ENCODE assay signal across 24 cellular contexts in the genomic region with DNA sequence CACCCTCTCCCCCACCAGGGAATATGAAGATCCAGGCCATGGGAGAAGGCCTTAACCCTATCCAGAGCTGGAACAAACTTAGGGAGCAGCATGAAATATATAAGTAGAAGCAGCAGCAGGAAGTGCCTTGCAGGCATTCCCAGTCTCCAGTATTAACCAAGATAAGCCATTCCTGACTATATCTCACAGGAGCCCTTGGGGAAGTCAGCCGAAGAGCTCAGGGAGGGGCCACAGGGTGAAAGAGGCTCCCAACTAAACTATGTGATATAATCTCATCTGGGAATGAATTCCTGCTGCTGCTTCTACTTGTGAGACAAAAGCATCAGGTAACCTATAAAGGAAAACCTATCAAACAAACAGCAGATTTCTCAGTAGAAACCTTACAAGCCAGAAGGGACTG.
"Had no signal": no experiment of that assay in that cellular context is flagged by ENCODE, and none has a peak within 500 bp of the region (broad histone marks: within the 10 kb centered on the region; RNA-seq: fewer than 3 reads in every experiment).

No MANE protein-coding gene starts in this region.

- H3K27ac ChIP-seq: stomach, suprapubic skin, testis, thoracic aorta, thyroid gland, tibial artery, transverse colon, upper lobe of left lung, upper lobe of right lung, uterus, vagina had no signal

- H3K9me3 ChIP-seq: suprapubic skin, testis, thyroid gland, upper lobe of right lung, uterus, vagina had no signal

- DNase-seq: stimulated activated CD4-positive, alpha-beta T cell treated with anti-CD3 and anti-CD28 coated beads, Interleukin-1b, Interleukin-23, amount 100 ng/mL, for 48 hours; stimulated activated CD4-positive, alpha-beta T cell treated with anti-CD3 and anti-CD28 coated beads, Interleukin-2, amount 100 ng/mL, for 24 hours; stimulated activated CD4-positive, alpha-beta T cell treated with anti-CD3 and anti-CD28 coated beads, Interleukin-2, amount 100 ng/mL, for 48 hours; stimulated activated CD4-positive, alpha-beta T cell treated with anti-CD3 and anti-CD28 coated beads, Interleukin-4, amount 100 ng/mL, for 1 hour; stimulated activated CD4-positive, alpha-beta T cell treated with anti-CD3 and anti-CD28 coated beads, Interleukin-4, amount 100 ng/mL, for 24 hours; stimulated activated CD4-positive, alpha-beta T cell treated with anti-CD3 and anti-CD28 coated beads, Interleukin-4, amount 100 ng/mL, for 4 hours; stimulated activated CD8-positive, alpha-beta memory T cell treated with anti-CD3 and anti-CD28 coated beads, Interleukin-4, amount 100 ng/mL, for 48 hours; stimulated activated naive B cell treated with anti-CD40 and anti-IgM and Interleukin-4, amounts not matched to agents 10 μg/mL and 1 μg/mL and 100 μg/mL, for 72 hours; stimulated activated naive CD4-positive, alpha-beta T cell; stimulated activated naive CD4-positive, alpha-beta T cell treated with Interleukin-2 at 50 U/mL for 16 hours; stimulated activated naive CD8-positive, alpha-beta T cell treated with anti-CD3 and anti-CD28 coated beads, Interleukin-15, amount 100 ng/mL, for 72 hours; stimulated activated naive CD8-positive, alpha-beta T cell treated with anti-CD3 and anti-CD28 coated beads, Interleukin-15, Interleukin-2, amounts not matched to agents 100 U/mL and 50 U/mL, for 24 hours; stomach; substantia nigra; testis; thyroid gland; tibial artery; transverse colon; upper lobe of left lung; upper lobe of right lung; uterus had no signal

- H3K4me3 ChIP-seq: stomach, suprapubic skin, testis, thoracic aorta, thyroid gland, tibial artery, transverse colon, upper lobe of left lung, upper lobe of right lung, uterus, vagina had no signal

- H3K27me3 ChIP-seq: stomach, suprapubic skin, testis, thyroid gland, tibial artery, transverse colon, upper lobe of left lung, upper lobe of right lung, uterus, vagina had no signal

- H3K4me1 ChIP-seq: stomach, suprapubic skin, testis, thyroid gland, tibial artery, transverse colon, upper lobe of left lung, upper lobe of right lung, uterus, vagina had no signal

- H3K36me3 ChIP-seq: stomach, suprapubic skin, thoracic aorta, thyroid gland, tibial artery, transverse colon, upper lobe of left lung, upper lobe of right lung, uterus, vagina had no signal
